In the genomic region with DNA sequence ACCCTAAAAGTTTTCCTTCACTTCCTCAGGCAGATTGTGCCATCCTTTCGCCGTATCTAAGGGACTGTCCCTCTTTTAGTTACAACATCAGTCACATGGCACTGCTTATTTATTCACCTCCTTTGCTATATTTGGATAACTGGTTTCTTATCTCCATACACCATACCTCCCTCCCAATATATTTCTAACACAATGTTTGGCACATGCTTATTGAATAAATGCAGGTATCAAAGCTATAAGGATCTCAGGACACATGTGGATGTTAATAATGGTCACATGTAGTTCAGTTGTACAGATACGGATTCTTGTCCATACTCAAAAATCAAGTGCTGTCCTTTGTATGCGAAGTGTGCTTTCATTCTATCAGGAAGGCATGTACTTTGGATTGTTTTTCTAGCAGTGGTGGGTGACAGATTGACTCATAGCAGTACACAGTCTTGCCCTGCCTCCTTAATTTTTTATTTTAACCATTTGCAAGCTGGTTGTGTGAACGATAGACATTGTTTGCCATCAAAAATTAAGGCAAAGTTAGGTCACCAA, we compare ENCODE assay signal across 18 cellular contexts.
DNase-seq lines count a peak whose midpoint lies in the region; ATAC-seq and FAIRE-seq lines count a peak whose summit lies in the region.
"Had no signal": no experiment of that assay in that cellular context is flagged by ENCODE, and none has a peak within 500 bp of the region (broad histone marks: within the 10 kb centered on the region; RNA-seq: fewer than 3 reads in every experiment).

No MANE protein-coding gene starts in this region.

- DNase-seq in CD8-positive, alpha-beta memory T cell: no peak
- no peak for DNase-seq in GM19239 (ENCODE audit: insufficient read length, low spot score)
- DNase-seq in activated naive CD4-positive, alpha-beta T cell treated with anti-CD3 and anti-CD28 coated beads, Interleukin-2, amount 50 U/mL, for 72 hours (ENCODE audit: low spot score in 2 of 2): no peak
- DNase-seq in kidney tubule cell (ENCODE audit: low spot score): peak; percentile 10
- no peak for DNase-seq in SKM-1 treated with dmso at 0.1 percent for 144 hours (lab: John Stamatoyannopoulos, UW; ENCODE audit: unreplicated experiment)
- no peak for DNase-seq in occipital lobe (lab: John Stamatoyannopoulos, UW)
- DNase-seq: activated effector memory CD4-positive, alpha-beta T cell treated with anti-CD3 and anti-CD28 coated beads, Interleukin-2, amount 50 U/mL, for 16 hours; caudate nucleus; mucosa of descending colon; NCI-H1417 treated with DMSO at 0.1 percent for 48 hours; posterior cingulate gyrus; stimulated activated CD4-positive, alpha-beta T cell treated with anti-CD3 and anti-CD28 coated beads, Interleukin-15, amount 100 ng/mL, for 24 hours had no signal

- H3K4me1 ChIP-seq in CD8-positive, alpha-beta memory T cell (ENCODE audit: insufficient read depth, low read length): peaks cover 33% of the 10 kb centered on the region
- H3K4me1 ChIP-seq: BLaER1, HAP-1 had no signal

- no peaks in the 10 kb centered on the region for H3K9me3 Mint-ChIP-seq in CD8-positive, alpha-beta memory T cell
- H3K9me3 Mint-ChIP-seq in activated naive CD4-positive, alpha-beta T cell treated with anti-CD3 and anti-CD28 coated beads, Interleukin-2, amount 50 U/mL, for 72 hours: no peaks in the 10 kb centered on the region
- H3K9me3 Mint-ChIP-seq: endodermal cell, IgD-negative memory B cell had no signal

- peak; percentile 53 for FAIRE-seq in GM19239 (lab: Jason Lieb, UNC)

- no peak overlapping the region for H3K4me3 ChIP-seq in CD8-positive, alpha-beta memory T cell (ENCODE audit: low read length)
- H3K4me3 ChIP-seq: BLaER1, HAP-1, mucosa of descending colon had no signal

- H3K27ac Mint-ChIP-seq in CD8-positive, alpha-beta memory T cell: peak overlapping the region; percentile 5 to 97 (median 90)
- H3K27ac Mint-ChIP-seq in activated naive CD4-positive, alpha-beta T cell treated with anti-CD3 and anti-CD28 coated beads, Interleukin-2, amount 50 U/mL, for 72 hours: peak overlapping the region; percentile 22 to 72
- H3K27ac Mint-ChIP-seq: endodermal cell had no signal

- no peaks in the 10 kb centered on the region for H3K27me3 Mint-ChIP-seq in CD8-positive, alpha-beta memory T cell
- H3K27me3 Mint-ChIP-seq: IgD-negative memory B cell had no signal

- peaks cover 51 to 66% (median 61%) of the 10 kb centered on the region in 3 donors for H3K4me1 Mint-ChIP-seq in CD8-positive, alpha-beta memory T cell
- H3K4me1 Mint-ChIP-seq: IgD-negative memory B cell had no signal

- no peaks in the 10 kb centered on the region for H3K36me3 ChIP-seq in CD8-positive, alpha-beta memory T cell (ENCODE audit: insufficient read depth, low read length)
- H3K36me3 ChIP-seq: BLaER1, HAP-1 had no signal

- peak overlapping the region in 4 of 7 donors; percentile 70 to 85 (median 79) for H3K4me3 Mint-ChIP-seq in CD8-positive, alpha-beta memory T cell
- H3K4me3 Mint-ChIP-seq: endodermal cell, IgD-negative memory B cell had no signal

- peak in 1 of 2 donors; percentile 36 for ATAC-seq in activated naive CD4-positive, alpha-beta T cell treated with anti-CD3 and anti-CD28 coated beads, Interleukin-2, amount 50 U/mL, for 72 hours
- ATAC-seq in GM21619 (IDR thresholded peaks at IDR 0.05; ENCODE audit: unreplicated experiment): no peak

- POLR2A ChIA-PET in CD8-positive, alpha-beta memory T cell (lab: Charles Lee): interaction anchor here (1.3 kb wide), 1 partner anchor 10 kb away, joined by 4 read pairs; no protein-coding TSS in a partner anchor

- H3K27me3 ChIP-seq in CD8-positive, alpha-beta memory T cell (ENCODE audit: insufficient read depth, low read length, poor library complexity, severe bottlenecking): no peaks in the 10 kb centered on the region
- H3K27me3 ChIP-seq: BLaER1 had no signal

- CTCF ChIA-PET in CD8-positive, alpha-beta memory T cell (lab: Charles Lee): no interaction called here

- no peak overlapping the region for H3K27ac ChIP-seq in CD8-positive, alpha-beta memory T cell (ENCODE audit: low read depth, low read length)
- H3K27ac ChIP-seq: BLaER1, RWPE1 had no signal

- peaks cover 0 to 8% (median 7%) of the 10 kb centered on the region in 3 donors for H3K36me3 Mint-ChIP-seq in CD8-positive, alpha-beta memory T cell
- H3K36me3 Mint-ChIP-seq in activated naive CD4-positive, alpha-beta T cell treated with anti-CD3 and anti-CD28 coated beads, Interleukin-2, amount 50 U/mL, for 72 hours: no peaks in the 10 kb centered on the region

- H3K9me3 ChIP-seq in CD8-positive, alpha-beta memory T cell (ENCODE audit: low read length): no peaks in the 10 kb centered on the region
- H3K9me3 ChIP-seq: BLaER1, HAP-1, mucosa of descending colon had no signal
